ENCODE assay signal across 26 cellular contexts in the genomic region with DNA sequence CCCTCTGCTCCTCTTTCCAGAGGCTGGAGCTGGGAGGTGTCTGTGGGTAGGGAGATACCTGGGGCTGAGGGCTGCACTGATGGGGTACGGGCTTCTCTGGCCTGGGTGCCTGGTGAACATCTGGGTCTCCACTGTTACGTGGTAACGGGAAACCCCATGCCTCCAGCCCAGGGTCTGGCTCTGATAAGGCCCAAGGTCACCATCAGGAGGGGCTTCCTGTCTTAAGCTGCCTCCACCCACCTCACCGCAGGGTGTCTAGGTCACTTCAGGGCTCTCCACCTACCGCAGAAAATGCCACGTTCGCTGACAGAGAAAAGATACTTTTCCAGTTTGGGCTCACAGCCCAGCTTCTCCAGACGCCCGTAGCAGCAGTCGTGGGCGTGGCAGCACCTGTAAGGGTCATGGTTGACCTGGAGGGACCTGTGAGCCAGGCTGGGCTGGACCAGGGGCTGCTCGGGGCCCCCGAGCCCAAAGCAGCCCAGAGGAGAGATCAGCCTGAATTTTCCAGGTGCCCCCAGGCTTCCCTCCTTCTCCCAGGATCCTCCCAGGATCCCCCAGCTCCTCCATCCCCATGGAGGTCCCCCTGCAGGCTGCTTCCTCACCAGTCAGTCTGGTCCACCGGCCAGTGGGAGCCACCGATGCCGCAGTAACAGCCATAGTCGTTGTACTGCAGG. TPM values are rescaled to one million over a fixed set of nuclear protein-coding genes. Genes with fewer than 3 reads are reported as not detected.
"Had no signal": no experiment of that assay in that cellular context is flagged by ENCODE, and none has a peak within 500 bp of the region (broad histone marks: within the 10 kb centered on the region; RNA-seq: fewer than 3 reads in every experiment).

No MANE protein-coding gene starts in this region.

- H3K4me3 Mint-ChIP-seq: activated CD4-positive, alpha-beta memory T cell treated with anti-CD3 and anti-CD28 coated beads for 36 hours; activated CD4-positive, alpha-beta T cell treated with anti-CD3 and anti-CD28 coated beads for 36 hours; activated naive CD4-positive, alpha-beta T cell treated with anti-CD3 and anti-CD28 coated beads, Interleukin-2, amount 10 ng/mL, durations not matched to agents 7 days and 5 days; activated naive CD8-positive, alpha-beta T cell treated with anti-CD3 and anti-CD28 coated beads, Interleukin-2, amount 50 U/mL, for 24 hours; activated T-cell treated with anti-CD3 and anti-CD28 coated beads, Interleukin-2, amount 50 U/mL, for 4 hours; central memory CD8-positive, alpha-beta T cell; nephron progenitor cell; stimulated activated naive CD8-positive, alpha-beta T cell treated with anti-CD3 and anti-CD28 coated beads, Interleukin-15, amount 100 ng/mL, for 72 hours; type B pancreatic cell; WTC11 had no signal

- H3K4me1 ChIP-seq: colonic mucosa, left lung had no signal

- H3K9me3 ChIP-seq: colonic mucosa, left lung, suprapubic skin had no signal

- H3K9me3 Mint-ChIP-seq: activated CD4-positive, alpha-beta memory T cell treated with anti-CD3 and anti-CD28 coated beads for 36 hours; activated naive CD4-positive, alpha-beta T cell treated with anti-CD3 and anti-CD28 coated beads, Interleukin-2, amount 10 ng/mL, durations not matched to agents 7 days and 5 days; activated naive CD8-positive, alpha-beta T cell treated with anti-CD3 and anti-CD28 coated beads, Interleukin-2, amount 50 U/mL, for 24 hours; activated T-cell treated with anti-CD3 and anti-CD28 coated beads, Interleukin-2, amount 50 U/mL, for 4 hours; central memory CD8-positive, alpha-beta T cell; stimulated activated naive CD8-positive, alpha-beta T cell treated with anti-CD3 and anti-CD28 coated beads, Interleukin-15, amount 100 ng/mL, for 72 hours; type B pancreatic cell had no signal

- ATAC-seq: activated CD4-positive, alpha-beta T cell treated with anti-CD3 and anti-CD28 coated beads for 36 hours; activated naive CD8-positive, alpha-beta T cell treated with anti-CD3 and anti-CD28 coated beads, Interleukin-2, amount 50 U/mL, for 24 hours; activated T-cell treated with anti-CD3 and anti-CD28 coated beads, Interleukin-2, amount 50 U/mL, for 4 hours; left lung; sciatic nerve; stimulated activated naive CD8-positive, alpha-beta T cell treated with anti-CD3 and anti-CD28 coated beads, Interleukin-15, amount 100 ng/mL, for 72 hours; WTC11 had no signal

- H3K36me3 Mint-ChIP-seq: activated CD4-positive, alpha-beta memory T cell treated with anti-CD3 and anti-CD28 coated beads for 36 hours; activated naive CD4-positive, alpha-beta T cell treated with anti-CD3 and anti-CD28 coated beads, Interleukin-2, amount 10 ng/mL, durations not matched to agents 7 days and 5 days; type B pancreatic cell; WTC11 had no signal

- H3K4me1 Mint-ChIP-seq: activated naive CD4-positive, alpha-beta T cell treated with anti-CD3 and anti-CD28 coated beads, Interleukin-2, amount 10 ng/mL, durations not matched to agents 7 days and 5 days had no signal

- H3K36me3 ChIP-seq: brain microvascular endothelial cell, colonic mucosa, left lung, suprapubic skin had no signal

- H3K4me2 ChIP-seq: smooth muscle cell had no signal

- DNase-seq: activated CD4-positive, alpha-beta memory T cell treated with anti-CD3 and anti-CD28 coated beads for 36 hours; activated CD4-positive, alpha-beta T cell treated with anti-CD3 and anti-CD28 coated beads for 36 hours; activated effector memory CD4-positive, alpha-beta T cell treated with Interleukin-2 at 50 U/mL for 16 hours; activated naive CD4-positive, alpha-beta T cell treated with anti-CD3 and anti-CD28 coated beads, Interleukin-2, amount 10 ng/mL, durations not matched to agents 7 days and 5 days; activated naive CD8-positive, alpha-beta T cell treated with anti-CD3 and anti-CD28 coated beads, Interleukin-2, amount 50 U/mL, for 24 hours; activated T-cell treated with anti-CD3 and anti-CD28 coated beads, Interleukin-2, amount 50 U/mL, for 4 hours; brain microvascular endothelial cell; erythroblast; kidney; left lung; nephron progenitor cell; stimulated activated CD4-positive, alpha-beta T cell treated with anti-CD3 and anti-CD28 coated beads, Interleukin-4, amount 100 ng/mL, for 1 hour; stimulated activated naive CD8-positive, alpha-beta T cell treated with anti-CD3 and anti-CD28 coated beads, Interleukin-15, amount 100 ng/mL, for 72 hours; T-helper 2 cell had no signal

- H3K4me3 ChIP-seq: colonic mucosa, left lung, smooth muscle cell, suprapubic skin had no signal

- H3K27ac ChIP-seq: brain microvascular endothelial cell, colonic mucosa, left lung, suprapubic skin had no signal

- H3K27me3 Mint-ChIP-seq: activated CD4-positive, alpha-beta memory T cell treated with anti-CD3 and anti-CD28 coated beads for 36 hours; activated CD4-positive, alpha-beta T cell treated with anti-CD3 and anti-CD28 coated beads for 36 hours; stimulated activated naive CD8-positive, alpha-beta T cell treated with anti-CD3 and anti-CD28 coated beads, Interleukin-15, amount 100 ng/mL, for 72 hours had no signal

- H3K27ac Mint-ChIP-seq: activated CD4-positive, alpha-beta memory T cell treated with anti-CD3 and anti-CD28 coated beads for 36 hours; activated CD4-positive, alpha-beta T cell treated with anti-CD3 and anti-CD28 coated beads for 36 hours; activated naive CD4-positive, alpha-beta T cell treated with anti-CD3 and anti-CD28 coated beads, Interleukin-2, amount 10 ng/mL, durations not matched to agents 7 days and 5 days; activated naive CD8-positive, alpha-beta T cell treated with anti-CD3 and anti-CD28 coated beads, Interleukin-2, amount 50 U/mL, for 24 hours; nephron progenitor cell; type B pancreatic cell; WTC11 had no signal

- H3K27me3 ChIP-seq: brain microvascular endothelial cell, colonic mucosa, suprapubic skin had no signal

RNA-seq across cellular contexts. Expression of a gene that starts 1.3 kb away (rescaled TPM):
- total RNA-seq: activated CD4-positive, alpha-beta memory T cell treated with anti-CD3 and anti-CD28 coated beads for 36 hours; activated CD4-positive, alpha-beta T cell treated with anti-CD3 and anti-CD28 coated beads for 36 hours; activated T-cell treated with anti-CD3 and anti-CD28 coated beads, Interleukin-2, amount 50 U/mL, for 4 hours; colonic mucosa; frontal cortex; kidney; left lung; lung microvascular endothelial cell; myocyte; omental fat pad; pulmonary artery endothelial cell; sciatic nerve; smooth muscle cell; WTC11 had no signal

RNA-seq across cellular contexts. Expression of a gene that starts 57.3 kb away (rescaled TPM):
- total RNA-seq: activated CD4-positive, alpha-beta memory T cell treated with anti-CD3 and anti-CD28 coated beads for 36 hours; activated CD4-positive, alpha-beta T cell treated with anti-CD3 and anti-CD28 coated beads for 36 hours; frontal cortex; lung microvascular endothelial cell; myocyte; pulmonary artery endothelial cell had no signal
